Comparison of ENCODE assay signal across 1 cellular context in genomic region chr11:61353109-61354067, GRCh38.
TF ChIP-seq lines count a peak whose summit lies in the region.

No MANE protein-coding gene starts in this region.

TF ChIP-seq in liver, 16 proteins besides CTCF, POLR2A, EP300 and RAD21 (continued from another document):
- TF ChIP-seq, protein P1, sequence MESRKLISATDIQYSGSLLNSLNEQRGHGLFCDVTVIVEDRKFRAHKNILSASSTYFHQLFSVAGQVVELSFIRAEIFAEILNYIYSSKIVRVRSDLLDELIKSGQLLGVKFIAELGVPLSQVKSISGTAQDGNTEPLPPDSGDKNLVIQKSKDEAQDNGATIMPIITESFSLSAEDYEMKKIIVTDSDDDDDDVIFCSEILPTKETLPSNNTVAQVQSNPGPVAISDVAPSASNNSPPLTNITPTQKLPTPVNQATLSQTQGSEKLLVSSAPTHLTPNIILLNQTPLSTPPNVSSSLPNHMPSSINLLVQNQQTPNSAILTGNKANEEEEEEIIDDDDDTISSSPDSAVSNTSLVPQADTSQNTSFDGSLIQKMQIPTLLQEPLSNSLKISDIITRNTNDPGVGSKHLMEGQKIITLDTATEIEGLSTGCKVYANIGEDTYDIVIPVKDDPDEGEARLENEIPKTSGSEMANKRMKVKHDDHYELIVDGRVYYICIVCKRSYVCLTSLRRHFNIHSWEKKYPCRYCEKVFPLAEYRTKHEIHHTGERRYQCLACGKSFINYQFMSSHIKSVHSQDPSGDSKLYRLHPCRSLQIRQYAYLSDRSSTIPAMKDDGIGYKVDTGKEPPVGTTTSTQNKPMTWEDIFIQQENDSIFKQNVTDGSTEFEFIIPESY (IDR thresholded peaks at IDR 0.05): no peak
- TF ChIP-seq ATF3 (IDR thresholded peaks at IDR 0.05): no peak
- peak; percentile 49 for TF ChIP-seq YY1 (IDR thresholded peaks at IDR 0.05)
- TF ChIP-seq, protein P2, sequence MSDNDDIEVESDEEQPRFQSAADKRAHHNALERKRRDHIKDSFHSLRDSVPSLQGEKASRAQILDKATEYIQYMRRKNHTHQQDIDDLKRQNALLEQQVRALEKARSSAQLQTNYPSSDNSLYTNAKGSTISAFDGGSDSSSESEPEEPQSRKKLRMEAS (IDR thresholded peaks at IDR 0.05): no peak
- TF ChIP-seq TAF1 (conservative IDR thresholded peaks at IDR 0.05): no peak
- no peak for TF ChIP-seq REST (IDR thresholded peaks at IDR 0.05)
- no peak for TF ChIP-seq EGR1 (IDR thresholded peaks at IDR 0.05; ENCODE audit: low read depth in 2 of 2)
- no peak for TF ChIP-seq FOXA2 (IDR thresholded peaks at IDR 0.05)
- peak; percentile 26 to 72 for TF ChIP-seq HNF4A (conservative IDR thresholded peaks at IDR 0.05)
- peak; percentile 38 to 76 for TF ChIP-seq RXRA (IDR thresholded peaks at IDR 0.05)
- TF ChIP-seq GABPA (IDR thresholded peaks at IDR 0.05 in 1 of 2, conservative IDR thresholded peaks at IDR 0.05 in 1 of 2): peak in 1 of 2 donors; percentile 26
- no peak for TF ChIP-seq NR2F2 (IDR thresholded peaks at IDR 0.05)
- no peak for TF ChIP-seq HNF4G (IDR thresholded peaks at IDR 0.05)
- TF ChIP-seq SP1 (IDR thresholded peaks at IDR 0.05): peak; percentile 12
TF ChIP-seq in liver: peak in this region for 5.
